In the genomic region with DNA sequence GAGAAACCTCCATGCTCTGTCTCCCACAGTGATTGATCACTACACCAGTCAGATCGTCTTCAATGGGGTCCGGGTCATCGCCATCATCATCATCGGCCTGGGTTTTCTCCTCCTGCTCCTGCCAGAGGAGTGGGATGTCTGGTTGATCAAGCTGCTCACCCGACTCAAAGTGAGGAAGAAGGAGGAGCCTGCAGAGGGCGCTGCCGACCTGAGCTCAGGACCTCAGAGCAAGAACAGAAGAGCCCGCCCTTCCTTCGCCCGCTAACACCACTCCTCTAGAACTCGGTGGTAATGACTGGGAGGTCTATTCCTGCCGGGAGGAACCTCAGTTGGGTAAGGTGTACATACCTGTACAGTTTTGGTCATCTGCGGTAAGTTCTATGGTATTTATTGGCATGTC, we compare ENCODE assay signal across 2 cellular contexts.
TF ChIP-seq lines count a peak whose summit lies in the region.

No MANE protein-coding gene starts in this region.

TF ChIP-seq in IMR-90, 13 proteins besides CTCF, POLR2A, EP300 and RAD21:
- TF ChIP-seq NFE2L2 (IDR thresholded peaks at IDR 0.05; ENCODE audit: low read depth, low read length), result no peak
- TF ChIP-seq MXI1 (IDR thresholded peaks at IDR 0.05; ENCODE audit: borderline replicate concordance, low read depth, low read length), result no peak
- TF ChIP-seq, protein P1, sequence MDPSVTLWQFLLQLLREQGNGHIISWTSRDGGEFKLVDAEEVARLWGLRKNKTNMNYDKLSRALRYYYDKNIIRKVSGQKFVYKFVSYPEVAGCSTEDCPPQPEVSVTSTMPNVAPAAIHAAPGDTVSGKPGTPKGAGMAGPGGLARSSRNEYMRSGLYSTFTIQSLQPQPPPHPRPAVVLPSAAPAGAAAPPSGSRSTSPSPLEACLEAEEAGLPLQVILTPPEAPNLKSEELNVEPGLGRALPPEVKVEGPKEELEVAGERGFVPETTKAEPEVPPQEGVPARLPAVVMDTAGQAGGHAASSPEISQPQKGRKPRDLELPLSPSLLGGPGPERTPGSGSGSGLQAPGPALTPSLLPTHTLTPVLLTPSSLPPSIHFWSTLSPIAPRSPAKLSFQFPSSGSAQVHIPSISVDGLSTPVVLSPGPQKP (IDR thresholded peaks at IDR 0.05; ENCODE audit: borderline replicate concordance, low read depth, low read length), result no peak
- no peak for TF ChIP-seq RCOR1 (IDR thresholded peaks at IDR 0.05; ENCODE audit: insufficient replicate concordance, low read length)
- no peak for TF ChIP-seq SMC3 (IDR thresholded peaks at IDR 0.05; ENCODE audit: low read depth, low read length)
- TF ChIP-seq, protein P2, sequence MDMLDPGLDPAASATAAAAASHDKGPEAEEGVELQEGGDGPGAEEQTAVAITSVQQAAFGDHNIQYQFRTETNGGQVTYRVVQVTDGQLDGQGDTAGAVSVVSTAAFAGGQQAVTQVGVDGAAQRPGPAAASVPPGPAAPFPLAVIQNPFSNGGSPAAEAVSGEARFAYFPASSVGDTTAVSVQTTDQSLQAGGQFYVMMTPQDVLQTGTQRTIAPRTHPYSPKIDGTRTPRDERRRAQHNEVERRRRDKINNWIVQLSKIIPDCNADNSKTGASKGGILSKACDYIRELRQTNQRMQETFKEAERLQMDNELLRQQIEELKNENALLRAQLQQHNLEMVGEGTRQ (IDR thresholded peaks at IDR 0.05; ENCODE audit: low read depth, low read length), result no peak
- TF ChIP-seq CEBPB (IDR thresholded peaks at IDR 0.05; ENCODE audit: low read depth, low read length), result no peak
- TF ChIP-seq RFX5 (IDR thresholded peaks at IDR 0.05; ENCODE audit: low read depth, low read length), result no peak
- TF ChIP-seq FOS (IDR thresholded peaks at IDR 0.05; ENCODE audit: low read depth, low read length), result no peak
- no peak for TF ChIP-seq CHD1 (IDR thresholded peaks at IDR 0.05; ENCODE audit: low read depth, low read length)
- TF ChIP-seq MAFK (IDR thresholded peaks at IDR 0.05; ENCODE audit: low read depth, low read length), result no peak

TF ChIP-seq in H1, 55 proteins besides CTCF, POLR2A, EP300 and RAD21:
- TF ChIP-seq SIN3A (conservative IDR thresholded peaks at IDR 0.05 in 1 of 2, IDR thresholded peaks at IDR 0.05 in 1 of 2; ENCODE audit: low read depth in 1 of 2, low read length in 2 of 2) (no peak), SP2 (IDR thresholded peaks at IDR 0.05; ENCODE audit: low read length) (peak; percentile 47; the same call in 1 of the 2 replicates)
